ENCODE assay signal across 8 cellular contexts in the genomic region with DNA sequence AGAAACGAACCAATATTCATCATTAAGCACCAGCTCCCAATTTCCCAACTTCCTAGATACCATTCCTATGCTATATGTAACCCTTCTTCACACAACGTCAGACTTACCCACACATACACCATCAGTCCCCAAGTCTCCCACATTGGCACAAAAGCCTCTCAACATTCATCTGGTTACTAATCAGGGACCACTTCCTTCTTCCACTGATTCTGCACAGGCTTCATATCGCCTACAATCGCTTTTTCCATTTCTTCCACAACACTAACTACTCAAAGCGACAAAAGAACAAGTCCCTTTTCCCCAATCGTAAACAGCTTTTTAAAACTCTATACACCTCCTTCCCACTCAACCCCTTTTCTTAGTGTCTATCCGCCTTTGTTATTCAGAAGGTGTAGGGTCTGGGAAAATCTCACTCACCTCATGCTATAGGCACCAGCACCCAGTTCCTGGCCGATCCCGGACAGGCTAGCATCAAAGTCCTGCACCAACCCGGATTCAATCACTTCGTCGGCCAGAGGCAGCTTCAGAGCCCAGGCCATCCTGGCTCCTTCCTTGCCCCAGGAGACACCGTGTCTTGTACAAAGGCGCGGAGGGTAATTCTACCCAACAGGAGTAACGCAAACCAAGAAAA. TPM values are rescaled to one million over a fixed set of nuclear protein-coding genes. Genes with fewer than 3 reads are reported as not detected.
DNase-seq lines count a peak whose midpoint lies in the region; FAIRE-seq and TF ChIP-seq lines count a peak whose summit lies in the region.

No MANE protein-coding gene starts in this region.

- H3K18ac ChIP-seq in H1 (ENCODE audit: extremely low read depth, low read length): peak overlapping the region; percentile 92

- H4K8ac ChIP-seq in H1 (ENCODE audit: extremely low read depth, insufficient read depth, low read length): peak overlapping the region; percentile 83; the same call in 1 of the 2 replicates

- DNase-seq in Daoy (ENCODE audit: low read depth): peak; percentile 23
- DNase-seq in HCEC 1CT: peak; percentile 8
- peak; percentile 22 for DNase-seq in OCI-LY7 (ENCODE audit: low spot score)
- DNase-seq in H1 (ENCODE audit: low read depth in 1 of 2, low spot score in 2 of 2): no peak
- DNase-seq in H54 (ENCODE audit: insufficient read length, low spot score): no peak
- no peak for DNase-seq in activated naive CD4-positive, alpha-beta T cell (lab: John Stamatoyannopoulos, UW)
- no peak for DNase-seq in activated CD4-positive, alpha-beta T cell treated with anti-CD3 and anti-CD28 coated beads, Interleukin-2, amount 50 U/mL, for 4 hours

- no peak for TF ChIP-seq CTCF in OCI-LY7 (conservative IDR thresholded peaks at IDR 0.05; ENCODE audit: low read length)
- TF ChIP-seq CTCF in H1 (IDR thresholded peaks at IDR 0.05; ENCODE audit: control extremely low read depth in 1 of 3, insufficient read depth in 1 of 3, low read depth in 1 of 3, low read length in 3 of 3): no peak

- peak overlapping the region; percentile 3 for H2BK120ac ChIP-seq in H1 (replicated peaks; ENCODE audit: low read depth, low read length)

- POLR2A ChIA-PET in OCI-LY7 (lab: Charles Lee): interaction anchor here (1.3 to 2.4 kb wide), 2 partner anchors 16 to 67 kb away, joined by 3 to 7 read pairs; a partner anchor contains a TSS
- POLR2A ChIA-PET in H1 (lab: Charles Lee; ENCODE audit: partially characterized antibody): interaction anchor here (0.7 to 2.0 kb wide), 8 partner anchors 12 to 99 kb away, joined by 3 to 9 read pairs (median 3); a partner anchor contains a TSS

- no TSS peak for BruUV-seq in OCI-LY7 (replicated peaks; lab: Mats Ljungman, UMichigan)

- H2BK20ac ChIP-seq in H1 (ENCODE audit: low read length): 0 out of 2 replicates have a peak overlapping the region, but pooled peaks have one; percentile 34

- H3K27ac ChIP-seq in OCI-LY7 (ENCODE audit: low read depth, low read length, poor library complexity, severe bottlenecking) (peak overlapping the region; percentile 3), H1 (ENCODE audit: low read depth, low read length) (peak overlapping the region; percentile 99), mucosa of rectum (ENCODE audit: low read depth in 2 of 2, low read length in 2 of 2) (peak overlapping the region; percentile 98 to 99)

- H3K79me2 ChIP-seq in OCI-LY7 (ENCODE audit: insufficient read depth, low read depth, low read length): peaks cover 26% of the 10 kb centered on the region; the same call in 1 of the 2 replicates
- H3K79me2 ChIP-seq in H1 (ENCODE audit: control insufficient read depth in 1 of 2, insufficient read depth in 2 of 2, low read length in 2 of 2): peaks cover 8 to 55% of the 10 kb centered on the region in 2 experiments; a peak in 3 of 4 replicates

- TF ChIP-seq POLR2A in H1 (IDR thresholded peaks at IDR 0.05; ENCODE audit: control extremely low read depth in 1 of 2, low read depth in 2 of 2, low read length in 2 of 2): no peak
- TF ChIP-seq POLR2A in H54 (IDR thresholded peaks at IDR 0.05; ENCODE audit: low read depth, low read length): no peak

- H2AFZ ChIP-seq in OCI-LY7 (ENCODE audit: low read length) (peak overlapping the region; percentile 82), H1 (ENCODE audit: low read length) (no peak overlapping the region; the same call in 1 of the 2 replicates)

- no peak for TF ChIP-seq RAD21 in H1 (IDR thresholded peaks at IDR 0.05 in 1 of 2, conservative IDR thresholded peaks at IDR 0.05 in 1 of 2; ENCODE audit: low read depth in 2 of 2, low read length in 2 of 2)

- H2AK5ac ChIP-seq in H1 (ENCODE audit: low read depth, low read length): no peak overlapping the region

- H4K20me1 ChIP-seq in OCI-LY7 (ENCODE audit: insufficient read depth, low read length): no peaks in the 10 kb centered on the region
- H4K20me1 ChIP-seq in H1 (replicated peaks in 1 of 2; ENCODE audit: control insufficient read depth in 1 of 2, insufficient read depth in 2 of 2, low read length in 2 of 2): peaks cover 0 to 6% of the 10 kb centered on the region in 2 experiments

- H3K36me3 ChIP-seq in OCI-LY7 (ENCODE audit: insufficient read depth, low read length): peaks cover 4% of the 10 kb centered on the region; the same call in 1 of the 2 replicates
- H3K36me3 ChIP-seq in H1 (ENCODE audit: control insufficient read depth in 2 of 4, insufficient read depth in 4 of 4, low read length in 3 of 4): no peaks in the 10 kb centered on the region
- H3K36me3 ChIP-seq in mucosa of rectum (ENCODE audit: control insufficient read depth in 2 of 2, insufficient read depth in 2 of 2, low read length in 2 of 2): no peaks in the 10 kb centered on the region

- FAIRE-seq in H1 (lab: Jason Lieb, UNC): no peak
- FAIRE-seq in H54 (lab: Jason Lieb, UNC): no peak

- peaks cover 8% of the 10 kb centered on the region for H3K4me1 ChIP-seq in OCI-LY7 (ENCODE audit: insufficient read depth, low read length, poor library complexity, severe bottlenecking)
- peaks cover 0 to 1% (median 0%) of the 10 kb centered on the region in 4 experiments; a peak in 1 of 7 replicates for H3K4me1 ChIP-seq in H1 (replicated peaks in 1 of 4; ENCODE audit: control insufficient read depth in 3 of 4, insufficient read depth in 4 of 4, low read length in 3 of 4)
- H3K4me1 ChIP-seq in mucosa of rectum (ENCODE audit: control insufficient read depth in 2 of 2, insufficient read depth in 2 of 2, low read length in 2 of 2): peaks cover 6 to 8% of the 10 kb centered on the region in 2 donors

- H3K9ac ChIP-seq in H1 (replicated peaks in 1 of 4; ENCODE audit: extremely low read depth in 1 of 4, low read depth in 3 of 4, low read length in 3 of 4) (peak overlapping the region; percentile 69 to 98 (median 94)), mucosa of rectum (ENCODE audit: low read depth in 1 of 2, low read length in 2 of 2) (peak overlapping the region; percentile 96 to 99)

- peak overlapping the region; percentile 57 for H4K5ac ChIP-seq in H1 (ENCODE audit: insufficient read length, low read depth, low read length)

- H3K9me3 ChIP-seq in OCI-LY7 (ENCODE audit: low read length): no peaks in the 10 kb centered on the region
- no peaks in the 10 kb centered on the region for H3K9me3 ChIP-seq in H1 (ENCODE audit: insufficient read depth in 2 of 2, low read depth in 1 of 2, low read length in 1 of 2)
- H3K9me3 ChIP-seq in mucosa of rectum (ENCODE audit: control insufficient read depth in 2 of 2, low read length in 2 of 2): no peaks in the 10 kb centered on the region

- no peak overlapping the region for H3K14ac ChIP-seq in H1 (ENCODE audit: insufficient read length)

- H2BK15ac ChIP-seq in H1 (ENCODE audit: low read length): peak overlapping the region; percentile 18; the same call in 1 of the 2 replicates

- H3K9me2 ChIP-seq in OCI-LY7 (ENCODE audit: insufficient read depth, low read length): no peaks in the 10 kb centered on the region

- H3K4ac ChIP-seq in H1 (replicated peaks; ENCODE audit: insufficient read length, low read depth, low read length): peak overlapping the region; percentile 44

- H3K23me2 ChIP-seq in H1 (ENCODE audit: low read depth, low read length): peaks cover 3% of the 10 kb centered on the region

- H3K4me3 ChIP-seq in OCI-LY7 (ENCODE audit: low read depth, low read length, poor library complexity, severe bottlenecking) (peak overlapping the region; percentile 80), H1 (ENCODE audit: extremely low read depth in 1 of 4, insufficient read depth in 2 of 4, low read depth in 3 of 4, low read length in 4 of 4) (peak overlapping the region; percentile 84 to 99 (median 86)), mucosa of rectum (ENCODE audit: low read length in 2 of 2) (peak overlapping the region; percentile 98 to 100)

- peaks cover 3% of the 10 kb centered on the region; the same call in 1 of the 2 replicates for H3K79me1 ChIP-seq in H1 (ENCODE audit: low read depth, low read length)

- H2BK12ac ChIP-seq in H1 (ENCODE audit: low read depth, low read length): peak overlapping the region; percentile 42; the same call in 1 of the 2 replicates

- H2BK5ac ChIP-seq in H1 (ENCODE audit: low read depth, low read length): peak overlapping the region; percentile 98

- peak overlapping the region; percentile 79 for H3K4me2 ChIP-seq in OCI-LY7 (ENCODE audit: low read length)
- H3K4me2 ChIP-seq in H1 (ENCODE audit: insufficient read depth in 1 of 2, low read depth in 2 of 2, low read length in 2 of 2): peak overlapping the region; percentile 94 to 98

- intact Hi-C loops in OCI-LY7 (cut with micrococcal nuclease; ENCODE audit: unreplicated experiment): loop anchor here (5.0 kb wide), 1 partner anchor 45 kb away; a partner anchor contains a TSS

- peak overlapping the region; percentile 51 for H3K56ac ChIP-seq in H1 (replicated peaks; ENCODE audit: insufficient read length, low read depth, low read length)

- H3K27me3 ChIP-seq in H1 (replicated peaks in 1 of 4; ENCODE audit: control insufficient read depth in 3 of 4, extremely low read depth in 1 of 4, insufficient read depth in 3 of 4, low read length in 3 of 4) (no peaks in the 10 kb centered on the region), mucosa of rectum (ENCODE audit: control insufficient read depth in 2 of 2, insufficient read depth in 2 of 2, low read length in 2 of 2) (no peaks in the 10 kb centered on the region)

- WGBS in H1 (ENCODE audit: extremely low coverage in 1 of 2, insufficient coverage in 1 of 2, insufficient read length in 1 of 2, insufficient replicate concordance in 2 of 2, low coverage in 1 of 2, low lambda C conversion rate in 2 of 2, missing lambda C conversion rate in 1 of 2), 2 experiments: 9 to 100% methylated on average over 1 to 16 of the region's 16 CpGs

- H3K23ac ChIP-seq in H1 (ENCODE audit: insufficient read length): no peak overlapping the region

- H4K91ac ChIP-seq in H1 (replicated peaks; ENCODE audit: insufficient read length, low read length): peak overlapping the region; percentile 15

- CTCF ChIA-PET in OCI-LY7 (lab: Charles Lee; ENCODE audit: unreplicated experiment) (no interaction called here), H1 (lab: Charles Lee; ENCODE audit: partially characterized antibody) (interaction anchor here (0.6 to 1.4 kb wide), 4 partner anchors 11 to 169 kb away, joined by 3 to 5 read pairs (median 3); no protein-coding TSS in a partner anchor)

- no peak for TF ChIP-seq EP300 in H1 (IDR thresholded peaks at IDR 0.05; ENCODE audit: borderline replicate concordance in 1 of 2, low read depth in 2 of 2, low read length in 2 of 2)

RNA-seq across cellular contexts. Expression of a gene that starts 0.9 kb away (rescaled TPM):
- 4.9 and 9.5 TPM in 2 replicates for total RNA-seq in Daoy (2014; rRNA removed; shearing (Covaris generic))
- 7.1 and 7.2 TPM in 2 replicates for total RNA-seq in OCI-LY7 (2014; rRNA removed; shearing (Covaris generic))
- 10.2 and 11.5 TPM in 2 replicates for total RNA-seq in OCI-LY7 (2022)
- 44.5 and 49.2 TPM in 2 replicates for total RNA-seq in H1 (2021; fragmentation: NEBNext Ultra II Directional; extraction: Animal tissue kit (Norgen Biotek cat#: 25700))
- polyA plus RNA-seq in H1 (2011; rRNA removed): 14.4 and 19.8 TPM in 2 replicates
- 25.1 TPM for polyA plus RNA-seq in H1 (2011; cell fraction: cytosol; rRNA removed)
- polyA plus RNA-seq in H1 (2011; cell fraction: nucleus; rRNA removed): 9.2 TPM
- polyA plus RNA-seq in H1 (2012, experiment 1 of 2): 29.1 to 44.0 TPM (median 33.4 TPM) in 4 replicates
- polyA plus RNA-seq in H1 (2012, experiment 2 of 2): 4.8 TPM
- 23.8 TPM for polyA plus RNA-seq in H1 (2013, experiment 1 of 2)
- 25.4 TPM for polyA plus RNA-seq in H1 (2013, experiment 2 of 2)
- 21.5 and 24.4 TPM in 2 replicates for polyA minus RNA-seq in H1 (2011; rRNA and poly(A)+ RNA removed)
- polyA minus RNA-seq in H1 (2011; cell fraction: cytosol; rRNA and poly(A)+ RNA removed): 14.5 TPM
- 13.6 TPM for polyA minus RNA-seq in H1 (2011; cell fraction: nucleus; rRNA and poly(A)+ RNA removed)

RNA-seq across cellular contexts. Expression of a gene that starts 45.9 kb away (rescaled TPM):
- total RNA-seq in Daoy (2014; rRNA removed; shearing (Covaris generic)): 0.71 and 4.2 TPM in 2 replicates
- total RNA-seq in OCI-LY7 (2014; rRNA removed; shearing (Covaris generic)): 1.2 and 2.6 TPM in 2 replicates
- total RNA-seq in OCI-LY7 (2022): 5.0 and 5.5 TPM in 2 replicates
- total RNA-seq in H1 (2021; fragmentation: NEBNext Ultra II Directional; extraction: Animal tissue kit (Norgen Biotek cat#: 25700)): 6.8 and 8.7 TPM in 2 replicates
- polyA plus RNA-seq in H1 (2011; rRNA removed): 5.6 and 7.5 TPM in 2 replicates
- polyA plus RNA-seq in H1 (2011; cell fraction: cytosol; rRNA removed): 3.4 TPM
- 12.0 TPM for polyA plus RNA-seq in H1 (2011; cell fraction: nucleus; rRNA removed)
- polyA plus RNA-seq in H1 (2012, experiment 1 of 2): 6.5 to 7.3 TPM (median 7.1 TPM) in 4 replicates
- 21.5 TPM for polyA plus RNA-seq in H1 (2012, experiment 2 of 2)
- polyA plus RNA-seq in H1 (2013, experiment 1 of 2): 4.2 TPM
- polyA plus RNA-seq in H1 (2013, experiment 2 of 2): 3.8 TPM
- 3.5 and 5.5 TPM in 2 replicates for polyA minus RNA-seq in H1 (2011; rRNA and poly(A)+ RNA removed)
- polyA minus RNA-seq in H1 (2011; cell fraction: cytosol; rRNA and poly(A)+ RNA removed): 7.0 TPM
- 7.0 TPM for polyA minus RNA-seq in H1 (2011; cell fraction: nucleus; rRNA and poly(A)+ RNA removed)

Comparison
In these comparisons a context has a peak if more than half of its experiments do, and no peak if none do; other contexts are left out.
1. DNase-seq: peak in Daoy (single experiment), HCEC 1CT (single experiment) and OCI-LY7 (single experiment); none in H1 (0 of 2), H54 (single experiment), activated naive CD4-positive, alpha-beta T cell (0 of 4) and activated CD4-positive, alpha-beta T cell treated with anti-CD3 and anti-CD28 coated beads, Interleukin-2, amount 50 U/mL, for 4 hours (0 of 2).
2. H3K27ac ChIP-seq: peak in every context shown above with its lines; median percentile 99 in H1; 98 in mucosa of rectum; 3 in OCI-LY7.
3. Peak in every context shown above with its lines, with median percentiles within 50 percentile points of each other: H3K4me3 ChIP-seq.